Comparison of ENCODE assay signal across 17 cellular contexts in the genomic region with DNA sequence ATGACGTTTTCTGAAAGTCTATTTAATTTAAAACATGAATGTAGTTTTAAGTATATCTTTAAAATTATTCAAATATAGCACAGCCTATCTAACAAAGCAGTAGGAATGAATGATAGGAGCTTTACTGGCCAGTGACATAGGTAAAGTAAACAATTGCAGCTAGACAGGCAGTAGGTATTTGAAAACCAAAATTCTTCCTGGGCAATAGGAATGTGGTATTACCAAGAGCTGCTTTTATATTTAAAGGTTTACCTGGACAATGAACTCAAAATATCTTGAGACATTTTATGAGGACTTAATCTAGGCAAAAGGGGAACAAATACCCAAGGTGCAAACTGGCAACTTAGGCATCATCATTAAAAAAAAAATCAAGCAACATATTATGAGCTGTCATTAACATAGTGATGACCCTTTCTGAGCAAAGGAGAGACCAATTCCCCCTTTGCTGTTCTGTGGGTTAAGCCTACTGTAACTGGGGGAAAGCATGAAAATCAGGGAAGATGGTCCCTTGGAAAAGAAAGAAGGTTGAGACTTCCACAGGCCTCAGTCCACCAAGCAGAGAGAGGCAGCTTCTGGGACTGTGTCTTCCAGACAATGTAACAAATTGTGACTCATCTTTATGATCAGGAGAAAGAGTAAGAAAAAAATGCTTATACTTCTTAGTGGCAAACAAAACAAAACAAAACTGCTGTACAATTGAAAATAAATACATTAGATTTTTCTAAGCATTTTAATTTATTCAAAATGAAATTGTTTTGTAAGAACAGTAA. TPM values are rescaled to one million over a fixed set of nuclear protein-coding genes. Genes with fewer than 3 reads are reported as not detected.
"Had no signal": no experiment of that assay in that cellular context is flagged by ENCODE, and none has a peak within 500 bp of the region (broad histone marks: within the 10 kb centered on the region; RNA-seq: fewer than 3 reads in every experiment).

No MANE protein-coding gene starts in this region.

- H3K4me2 ChIP-seq: neural progenitor cell had no signal

- H3K9ac ChIP-seq: neural progenitor cell had no signal

- H2AFZ ChIP-seq: neural progenitor cell had no signal

- FAIRE-seq: keratinocyte, TTC549 had no signal

- H3K27me3 ChIP-seq: ovary, testis had no signal

- DNase-seq: activated B cell treated with CpG ODN at 0.5 μM for 24 hours; activated CD4-positive, alpha-beta T cell treated with anti-CD3 and anti-CD28 coated beads, Interleukin-2, amount 50 U/mL, for 1 hour; activated CD8-positive, alpha-beta memory T cell treated with anti-CD3 and anti-CD28 coated beads for 24 hours; activated gamma-delta T cell treated with Interleukin-2 at 50 U/mL for 16 hours; amygdala; effector CD4-positive, alpha-beta T cell; ovary; stimulated activated CD4-positive, alpha-beta T cell treated with anti-CD3 and anti-CD28 coated beads, Interleukin-1b, Interleukin-23, amount 100 ng/mL, for 48 hours; stomach; testis; upper lobe of left lung had no signal

- H3K36me3 ChIP-seq: neural progenitor cell, ovary, upper lobe of left lung had no signal

- H3K27ac ChIP-seq: coronary artery, neural progenitor cell, ovary, stomach, testis, upper lobe of left lung had no signal

- ATAC-seq: left lobe of liver, sciatic nerve had no signal

- H3K4me1 ChIP-seq: testis had no signal

- H3K4me3 ChIP-seq: coronary artery, neural progenitor cell, ovary, stomach, testis, upper lobe of left lung had no signal

- H3K9me3 ChIP-seq: ovary, stomach, testis, upper lobe of left lung had no signal

RNA-seq across cellular contexts. Expression of a gene that starts 12.9 kb away (rescaled TPM):
- total RNA-seq: left lobe of liver, ovary had no signal
- polyA plus RNA-seq: keratinocyte, ovary had no signal
